29 cellular contexts compared by ENCODE assay signal in the genomic region with DNA sequence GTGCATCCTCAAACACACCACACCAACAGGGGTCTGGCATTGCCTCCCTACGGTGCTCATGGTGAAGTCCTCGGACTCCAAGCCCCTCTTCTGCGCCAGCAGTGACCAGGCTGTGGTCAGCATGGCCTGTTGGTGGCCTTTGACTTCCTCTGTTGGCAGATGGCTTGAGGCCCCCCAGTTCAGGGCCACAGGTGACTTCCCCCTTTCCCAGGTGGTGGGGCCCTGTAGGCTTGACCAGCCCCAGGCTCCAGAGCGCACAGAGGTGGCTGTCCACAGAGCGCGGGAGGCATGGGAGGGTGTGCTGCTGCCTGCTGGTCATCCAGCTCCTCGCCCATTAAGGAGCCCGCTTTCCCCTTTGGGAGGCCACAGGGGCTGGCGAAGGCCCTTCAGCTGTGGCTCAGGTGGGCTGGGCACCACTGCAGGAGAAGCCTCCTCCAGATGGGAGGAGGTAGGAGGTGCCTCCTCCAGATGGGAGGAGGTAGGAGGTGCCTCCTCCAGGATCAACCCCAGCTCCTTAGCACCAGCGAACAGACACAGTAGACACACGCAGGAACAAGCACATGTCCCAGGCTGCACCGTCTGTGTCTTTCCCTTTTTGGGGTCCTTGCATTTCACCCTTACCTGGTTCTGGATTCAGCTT. TPM values are rescaled to one million over a fixed set of nuclear protein-coding genes. Genes with fewer than 3 reads are reported as not detected.
DNase-seq lines count a peak whose midpoint lies in the region; ATAC-seq and TF ChIP-seq lines count a peak whose summit lies in the region.
"Had no signal": no experiment of that assay in that cellular context is flagged by ENCODE, and none has a peak within 500 bp of the region (broad histone marks: within the 10 kb centered on the region; RNA-seq: fewer than 3 reads in every experiment).

No MANE protein-coding gene starts in this region.

- no TSS peak for BruUV-seq in A673 (replicated peaks; lab: Mats Ljungman, UMichigan)

- no peaks in the 10 kb centered on the region for H4K20me1 ChIP-seq in osteoblast (ENCODE audit: insufficient read depth, low read length)

- CTCF ChIA-PET in HEK293 (lab: Yijun Ruan, JAX): interaction anchor here (0.6 to 1.0 kb wide), 2 partner anchors 156 to 220 kb away, joined by 3 read pairs; no protein-coding TSS in a partner anchor
- CTCF ChIA-PET in A673 (lab: Charles Lee): no interaction called here

- no peak overlapping the region for H3K27ac ChIP-seq in HEK293 (ENCODE audit: extremely low read depth, low read depth, low read length)
- no peak overlapping the region for H3K27ac ChIP-seq in osteoblast (ENCODE audit: low read depth, low read length)
- H3K27ac ChIP-seq in A673 (ENCODE audit: low read depth, low read length, poor library complexity, severe bottlenecking): no peak overlapping the region
- H3K27ac ChIP-seq: 22Rv1, esophagus squamous epithelium, gastroesophageal sphincter, prostate gland, stomach had no signal

- no peak overlapping the region for H3K4me3 ChIP-seq in HEK293 (ENCODE audit: low read depth, low read length)
- H3K4me3 ChIP-seq in osteoblast (ENCODE audit: insufficient read depth, low read length): no peak overlapping the region
- H3K4me3 ChIP-seq in A673 (ENCODE audit: low read depth, low read length, poor library complexity, severe bottlenecking): no peak overlapping the region
- H3K4me3 ChIP-seq: esophagus squamous epithelium, gastroesophageal sphincter, HAP-1, prostate gland, smooth muscle cell, stomach had no signal

- no peaks in the 10 kb centered on the region for H3K36me3 Mint-ChIP-seq in T-helper 2 cell treated with Interferon-gamma antibody and Interleukin-4, amounts not matched to agents 5 μg/mL and 100 μg/mL, for 36 hours (ENCODE audit: low read depth)
- H3K36me3 Mint-ChIP-seq: type B pancreatic cell had no signal

- H3K9me3 Mint-ChIP-seq in T-helper 2 cell treated with Interferon-gamma antibody and Interleukin-4, amounts not matched to agents 5 μg/mL and 100 μg/mL, for 36 hours: peaks cover 7% of the 10 kb centered on the region
- H3K9me3 Mint-ChIP-seq: effector memory CD8-positive, alpha-beta T cell; type B pancreatic cell had no signal

- no peak overlapping the region for H2AFZ ChIP-seq in osteoblast (ENCODE audit: low read length)

- intact Hi-C loops in left cardiac atrium (cut with DNase I): loop anchor here (5.0 kb wide), 2 partner anchors 118 to 173 kb away; no protein-coding TSS in a partner anchor
- intact Hi-C loops in A673 (cut with micrococcal nuclease; ENCODE audit: unreplicated experiment): no loop called here

- H3K27me3 ChIP-seq in osteoblast (ENCODE audit: insufficient read depth, low read length) (peaks cover 7% of the 10 kb centered on the region), A673 (replicated peaks; ENCODE audit: insufficient read depth, low read depth, low read length, poor library complexity) (peaks cover 26% of the 10 kb centered on the region)

- H3K27me3 Mint-ChIP-seq in T-helper 2 cell treated with Interferon-gamma antibody and Interleukin-4, amounts not matched to agents 5 μg/mL and 100 μg/mL, for 36 hours (ENCODE audit: low read depth): no peaks in the 10 kb centered on the region

- peak; percentile 20 for DNase-seq in NCI-H2171 treated with DMSO at 0.1 percent for 48 hours (lab: John Stamatoyannopoulos, UW)
- no peak for DNase-seq in NCI-H2171 (lab: John Stamatoyannopoulos, UW)
- DNase-seq in left cardiac atrium: peak; percentile 7
- peak; percentile 39 for DNase-seq in osteoblast (ENCODE audit: insufficient read length, low spot score, missing footprints)
- no peak for DNase-seq in T-helper 2 cell treated with Interferon-gamma antibody and Interleukin-4, amounts not matched to agents 5 μg/mL and 100 μg/mL, for 36 hours (ENCODE audit: low spot score)
- no peak for DNase-seq in A673 (ENCODE audit: low spot score)
- DNase-seq: activated CD4-positive, alpha-beta T cell treated with anti-CD3 and anti-CD28 coated beads for 4 hours; activated naive CD4-positive, alpha-beta T cell; cerebellar nuclear complex; COR-L47; effector memory CD8-positive, alpha-beta T cell; esophagus squamous epithelium; midbrain; NCI-H1105 treated with DMSO at 0.1 percent for 48 hours; NCI-H510A treated with DMSO at 0.1 percent for 48 hours; stimulated activated CD4-positive, alpha-beta T cell treated with anti-CD3 and anti-CD28 coated beads, Interleukin-4, amount 100 ng/mL, for 1 hour; stomach had no signal

- no peaks in the 10 kb centered on the region for H3K4me1 ChIP-seq in HEK293 (ENCODE audit: control insufficient read depth, insufficient read depth, low read length)
- no peaks in the 10 kb centered on the region for H3K4me1 ChIP-seq in osteoblast (ENCODE audit: insufficient read depth, low read length)
- H3K4me1 ChIP-seq in A673 (ENCODE audit: insufficient read depth, low read length, poor library complexity, severe bottlenecking): no peaks in the 10 kb centered on the region
- H3K4me1 ChIP-seq: HAP-1 had no signal

- no peaks in the 10 kb centered on the region for H3K36me3 ChIP-seq in HEK293 (ENCODE audit: control insufficient read depth in 2 of 2, insufficient read depth in 1 of 2, low read length in 2 of 2)
- no peaks in the 10 kb centered on the region for H3K36me3 ChIP-seq in osteoblast (ENCODE audit: insufficient read depth, low read length)
- H3K36me3 ChIP-seq in A673 (ENCODE audit: insufficient read depth, low read length, poor library complexity, severe bottlenecking): no peaks in the 10 kb centered on the region
- H3K36me3 ChIP-seq: esophagus squamous epithelium, gastroesophageal sphincter, HAP-1, prostate gland, stomach had no signal

- no peak for TF ChIP-seq CTCF in HEK293 (tag by site-specific recombination; IDR thresholded peaks at IDR 0.05)
- no peak for TF ChIP-seq CTCF in osteoblast (IDR thresholded peaks at IDR 0.05; ENCODE audit: extremely low read depth, low read depth, low read length)
- no peak for TF ChIP-seq CTCF in A673 (conservative IDR thresholded peaks at IDR 0.05; ENCODE audit: low read depth, low read length)

- POLR2A ChIA-PET in HEK293 (lab: Yijun Ruan, JAX): no interaction called here
- POLR2A ChIA-PET in A673 (lab: Charles Lee; ENCODE audit: low non-redundant PET): no interaction called here

- no peaks in the 10 kb centered on the region for H3K79me2 ChIP-seq in osteoblast (ENCODE audit: insufficient read depth, low read length)

- ATAC-seq in left cardiac atrium (no peak), HG03280 (IDR thresholded peaks at IDR 0.05; ENCODE audit: unreplicated experiment) (no peak)
- ATAC-seq: effector memory CD8-positive, alpha-beta T cell; gastroesophageal sphincter had no signal

- no peak overlapping the region for H3K4me3 Mint-ChIP-seq in T-helper 2 cell treated with Interferon-gamma antibody and Interleukin-4, amounts not matched to agents 5 μg/mL and 100 μg/mL, for 36 hours
- H3K4me3 Mint-ChIP-seq: B cell; effector memory CD8-positive, alpha-beta T cell; type B pancreatic cell had no signal

- no peak overlapping the region for H3K4me2 ChIP-seq in osteoblast (ENCODE audit: insufficient read depth, low read length)
- H3K4me2 ChIP-seq: smooth muscle cell had no signal

- H3K9me3 ChIP-seq in HEK293 (ENCODE audit: control insufficient read depth, insufficient read depth, low read depth, low read length) (no peaks in the 10 kb centered on the region), osteoblast (ENCODE audit: low read depth, low read length) (no peaks in the 10 kb centered on the region), A673 (ENCODE audit: low read depth, low read length, poor library complexity, severe bottlenecking) (no peaks in the 10 kb centered on the region)
- H3K9me3 ChIP-seq: esophagus squamous epithelium, gastroesophageal sphincter, HAP-1, prostate gland, stomach had no signal

- H3K27ac Mint-ChIP-seq in T-helper 2 cell treated with Interferon-gamma antibody and Interleukin-4, amounts not matched to agents 5 μg/mL and 100 μg/mL, for 36 hours: no peak overlapping the region
- H3K27ac Mint-ChIP-seq: B cell; effector memory CD8-positive, alpha-beta T cell; type B pancreatic cell had no signal

- H3K4me1 Mint-ChIP-seq in T-helper 2 cell treated with Interferon-gamma antibody and Interleukin-4, amounts not matched to agents 5 μg/mL and 100 μg/mL, for 36 hours (ENCODE audit: low read depth): no peaks in the 10 kb centered on the region
- H3K4me1 Mint-ChIP-seq: B cell had no signal

TF ChIP-seq in HEK293, 187 proteins besides CTCF, POLR2A, EP300 and RAD21:
- TF ChIP-seq EGR2 (tag by site-specific recombination; IDR thresholded peaks at IDR 0.05; ENCODE audit: low read depth): peak; percentile 57; the same call in 1 of the 2 replicates
- no peak for TF ChIP-seq ZNF670 (tag by site-specific recombination; IDR thresholded peaks at IDR 0.05; ENCODE audit: low read depth)
- TF ChIP-seq ZFHX2 (tag by site-specific recombination; conservative IDR thresholded peaks at IDR 0.05): peak; percentile 71
- peak; percentile 41; the same call in 1 of the 2 replicates for TF ChIP-seq SP3 (tag by site-specific recombination; IDR thresholded peaks at IDR 0.05)

RNA-seq across cellular contexts. Expression of a gene that starts 52.1 kb away (rescaled TPM):
- total RNA-seq in left cardiac atrium (not detected), osteoblast (not detected in 2 replicates), A673 (2021) (not detected in 2 replicates)
- total RNA-seq: B cell, Daoy, esophagus squamous epithelium, gastroesophageal sphincter, HT1080, kidney epithelial cell, smooth muscle cell had no signal

Comparison
In these comparisons a context has a peak if more than half of its experiments do, and no peak if none do; other contexts are left out.
1. DNase-seq: peak in NCI-H2171 treated with DMSO at 0.1 percent for 48 hours (single experiment), left cardiac atrium (single experiment) and osteoblast (single experiment); none in NCI-H2171 (single experiment), T-helper 2 cell treated with Interferon-gamma antibody and Interleukin-4, amounts not matched to agents 5 μg/mL and 100 μg/mL, for 36 hours (single experiment) and A673 (single experiment).